1 cellular context compared by ENCODE assay signal in genomic region chr2:36966370-36967235, GRCh38.
TF ChIP-seq lines count a peak whose summit lies in the region.

TSS of gene STRN (minus strand) at chr2:36966536. CDS start at chr2:36966463, 73 bp downstream.

TF ChIP-seq in HepG2, 621 proteins besides CTCF, POLR2A, EP300 and RAD21 (continued from another document and continues in another):
- 0 out of 2 replicates have a peak, but pooled peaks have one; percentile 7 for TF ChIP-seq HOMEZ (CRISPR knock-in tag; IDR thresholded peaks at IDR 0.05; ENCODE audit: low read depth)
- peak; percentile 82; the same call in 2 of the 3 replicates for TF ChIP-seq MXI1 (IDR thresholded peaks at IDR 0.05; ENCODE audit: borderline replicate concordance, low read depth, low read length)
- peak; percentile 76 for TF ChIP-seq TAF15 (IDR thresholded peaks at IDR 0.05; ENCODE audit: low read depth, low read length, poor library complexity, severe bottlenecking)
- peak; percentile 78 for TF ChIP-seq SALL1 (CRISPR knock-in tag; IDR thresholded peaks at IDR 0.05)
- TF ChIP-seq CEBPZ (IDR thresholded peaks at IDR 0.05; ENCODE audit: low read length): no peak
- TF ChIP-seq ZZZ3 (CRISPR knock-in tag; IDR thresholded peaks at IDR 0.05; ENCODE audit: borderline replicate concordance): no peak
- no peak for TF ChIP-seq SIX4 (CRISPR knock-in tag; IDR thresholded peaks at IDR 0.05)
- 0 out of 2 replicates have a peak, but pooled peaks have one; percentile 40 for TF ChIP-seq HNRNPL (IDR thresholded peaks at IDR 0.05; ENCODE audit: low read depth, low read length)
- no peak for TF ChIP-seq RFXANK (CRISPR knock-in tag; IDR thresholded peaks at IDR 0.05)
- peak; percentile 75 for TF ChIP-seq POLR2AphosphoS5 (IDR thresholded peaks at IDR 0.05; ENCODE audit: low read depth, low read length)
- TF ChIP-seq TEF (CRISPR knock-in tag; IDR thresholded peaks at IDR 0.05): peak; percentile 54; the same call in 1 of the 2 replicates
- TF ChIP-seq SP4 (CRISPR knock-in tag; IDR thresholded peaks at IDR 0.05): peak; percentile 99
- TF ChIP-seq TAF1 (CRISPR knock-in tag; IDR thresholded peaks at IDR 0.05): peak; percentile 45
- no peak for TF ChIP-seq BRCA1 (CRISPR knock-in tag; IDR thresholded peaks at IDR 0.05)
- peak; percentile 70; the same call in 1 of the 2 replicates for TF ChIP-seq NFATC3 (CRISPR knock-in tag; IDR thresholded peaks at IDR 0.05)
- no peak for TF ChIP-seq ZNF572 (CRISPR knock-in tag; IDR thresholded peaks at IDR 0.05)
- TF ChIP-seq BCL3 (CRISPR knock-in tag; IDR thresholded peaks at IDR 0.05): peak; percentile 84
- TF ChIP-seq ATM (IDR thresholded peaks at IDR 0.05; ENCODE audit: borderline replicate concordance): no peak
- TF ChIP-seq KLF6 (CRISPR knock-in tag; IDR thresholded peaks at IDR 0.05): peak; percentile 63; the same call in 1 of the 2 replicates
- no peak for TF ChIP-seq ZBTB43 (CRISPR knock-in tag; conservative IDR thresholded peaks at IDR 0.05)
- TF ChIP-seq CERS6 (CRISPR knock-in tag; IDR thresholded peaks at IDR 0.05): no peak
- TF ChIP-seq HIVEP1 (CRISPR knock-in tag; IDR thresholded peaks at IDR 0.05): peak; percentile 72; the same call in 1 of the 2 replicates
- TF ChIP-seq EEA1 (CRISPR knock-in tag; IDR thresholded peaks at IDR 0.05; ENCODE audit: borderline replicate concordance): peak; percentile 82; the same call in 1 of the 2 replicates
- TF ChIP-seq AGO2 (optimal IDR thresholded peaks at IDR 0.05; ENCODE audit: low read depth, low read length): peak; percentile 76
- no peak; the same call in 1 of the 2 replicates for TF ChIP-seq MEIS1 (CRISPR knock-in tag; IDR thresholded peaks at IDR 0.05; ENCODE audit: borderline replicate concordance)
- peak; percentile 93; the same call in 1 of the 2 replicates for TF ChIP-seq ZNF670 (CRISPR knock-in tag; IDR thresholded peaks at IDR 0.05; ENCODE audit: borderline replicate concordance)
- TF ChIP-seq ATF6 (CRISPR knock-in tag; conservative IDR thresholded peaks at IDR 0.05): no peak
- TF ChIP-seq REXO4 (CRISPR knock-in tag; IDR thresholded peaks at IDR 0.05; ENCODE audit: borderline replicate concordance): 0 out of 2 replicates have a peak, but pooled peaks have one; percentile 27
- peak; percentile 22; the same call in 1 of the 2 replicates for TF ChIP-seq ZFP36L1 (CRISPR knock-in tag; IDR thresholded peaks at IDR 0.05)
- peak; percentile 68; the same call in 1 of the 2 replicates for TF ChIP-seq GTF3A (CRISPR knock-in tag; conservative IDR thresholded peaks at IDR 0.05)
- TF ChIP-seq ZNF275 (CRISPR knock-in tag; IDR thresholded peaks at IDR 0.05; ENCODE audit: borderline replicate concordance): 0 out of 2 replicates have a peak, but pooled peaks have one; percentile 30
- TF ChIP-seq JUNB (CRISPR knock-in tag; IDR thresholded peaks at IDR 0.05; ENCODE audit: borderline replicate concordance): 0 out of 2 replicates have a peak, but pooled peaks have one; percentile 55
- TF ChIP-seq ZNF746 (CRISPR knock-in tag; IDR thresholded peaks at IDR 0.05): 0 out of 2 replicates have a peak, but pooled peaks have one; percentile 23
- TF ChIP-seq ZNF33B (CRISPR knock-in tag; IDR thresholded peaks at IDR 0.05): no peak; the same call in 1 of the 2 replicates
- TF ChIP-seq BCLAF1 (IDR thresholded peaks at IDR 0.05): no peak
- peak; percentile 49 for TF ChIP-seq GATA4 (IDR thresholded peaks at IDR 0.05; ENCODE audit: borderline replicate concordance, low read depth)
- no peak for TF ChIP-seq NKX3-1 (CRISPR knock-in tag; IDR thresholded peaks at IDR 0.05)
- TF ChIP-seq ZNF569 (CRISPR knock-in tag; IDR thresholded peaks at IDR 0.05; ENCODE audit: borderline replicate concordance): peak; percentile 70; the same call in 1 of the 2 replicates
- 0 out of 2 replicates have a peak, but pooled peaks have one; percentile 48 for TF ChIP-seq MAF1 (CRISPR knock-in tag; IDR thresholded peaks at IDR 0.05; ENCODE audit: borderline replicate concordance)
- no peak; the same call in 1 of the 2 replicates for TF ChIP-seq JUND (CRISPR knock-in tag; IDR thresholded peaks at IDR 0.05)
- peak; percentile 69 for TF ChIP-seq ZNF446 (CRISPR knock-in tag; IDR thresholded peaks at IDR 0.05)
- peak; percentile 79; the same call in 1 of the 2 replicates for TF ChIP-seq ZNF598 (CRISPR knock-in tag; IDR thresholded peaks at IDR 0.05; ENCODE audit: borderline replicate concordance)
- TF ChIP-seq RAD51 (IDR thresholded peaks at IDR 0.05; ENCODE audit: borderline replicate concordance): no peak
- no peak for TF ChIP-seq IKZF4 (CRISPR knock-in tag; IDR thresholded peaks at IDR 0.05; ENCODE audit: borderline replicate concordance, low read depth, not compliant biosample characterization)
- no peak; the same call in 1 of the 2 replicates for TF ChIP-seq ZNF460 (CRISPR knock-in tag; IDR thresholded peaks at IDR 0.05; ENCODE audit: borderline replicate concordance)
- TF ChIP-seq HMG20B (CRISPR knock-in tag; conservative IDR thresholded peaks at IDR 0.05): no peak
- TF ChIP-seq FLYWCH1 (CRISPR knock-in tag; IDR thresholded peaks at IDR 0.05): no peak
- TF ChIP-seq ZBTB42 (CRISPR knock-in tag; IDR thresholded peaks at IDR 0.05): 0 out of 2 replicates have a peak, but pooled peaks have one; percentile 63
- TF ChIP-seq HOXA3 (CRISPR knock-in tag; IDR thresholded peaks at IDR 0.05): peak; percentile 76
